Comparison of ENCODE assay signal across 8 cellular contexts in the genomic region with DNA sequence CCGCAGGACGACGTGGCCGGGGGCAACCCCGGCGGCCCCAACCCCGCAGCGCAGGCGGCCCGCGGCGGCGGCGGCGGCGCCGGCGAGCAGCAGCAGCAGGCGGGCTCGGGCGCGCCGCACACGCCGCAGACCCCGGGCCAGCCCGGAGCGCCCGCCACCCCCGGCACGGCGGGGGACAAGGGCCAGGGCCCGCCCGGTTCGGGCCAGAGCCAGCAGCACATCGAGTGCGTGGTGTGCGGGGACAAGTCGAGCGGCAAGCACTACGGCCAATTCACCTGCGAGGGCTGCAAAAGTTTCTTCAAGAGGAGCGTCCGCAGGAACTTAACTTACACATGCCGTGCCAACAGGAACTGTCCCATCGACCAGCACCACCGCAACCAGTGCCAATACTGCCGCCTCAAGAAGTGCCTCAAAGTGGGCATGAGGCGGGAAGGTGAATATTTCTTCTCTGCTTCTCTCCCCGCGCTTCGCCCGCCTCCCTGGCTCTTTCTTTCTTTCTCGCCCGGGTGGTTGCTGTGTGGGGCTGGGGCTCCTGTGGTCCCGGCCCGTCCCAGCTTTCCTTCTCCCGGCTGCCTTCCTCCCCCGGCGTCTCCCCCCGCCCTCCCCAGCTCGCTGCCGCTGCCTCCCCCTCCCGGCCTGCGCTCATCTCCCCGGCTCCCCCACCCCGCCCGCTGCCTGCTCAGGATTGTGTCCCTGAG. TPM values are rescaled to one million over a fixed set of nuclear protein-coding genes. Genes with fewer than 3 reads are reported as not detected.
A peak's percentile ranks its signal among the peaks of the same experiment; 100 is the strongest.
DNase-seq lines count a peak whose midpoint lies in the region; ATAC-seq and TF ChIP-seq lines count a peak whose summit lies in the region.

No MANE protein-coding gene starts in this region.

- H3K4me3 Mint-ChIP-seq in CD4-positive, alpha-beta memory T cell, result peak overlapping the region; percentile 17 to 75 (median 62)

- no peak overlapping the region for H3K4me3 ChIP-seq in CD4-positive, alpha-beta memory T cell (ENCODE audit: low read length in 2 of 2)
- H3K4me3 ChIP-seq in astrocyte of the spinal cord (ENCODE audit: low read depth, low read length) (peak overlapping the region; percentile 76), tibial artery (peak overlapping the region; percentile 58 to 68), lower leg skin (ENCODE audit: low read depth, poor library complexity, severe bottlenecking) (no peak overlapping the region)

- no peak for TF ChIP-seq POLR2A in lower leg skin (IDR thresholded peaks at IDR 0.05)

- no peak for DNase-seq in CD4-positive, alpha-beta memory T cell
- DNase-seq in HuH-7 (ENCODE audit: low spot score) (peak; percentile 68), astrocyte of the spinal cord (ENCODE audit: low read depth, low spot score) (peak; percentile 34), kidney glomerular epithelial cell (lab: John Stamatoyannopoulos, UW) (peak; percentile 38), tibial artery (no peak), hepatic stellate cell (ENCODE audit: low spot score) (no peak), lower leg skin (ENCODE audit: low spot score in 2 of 2) (no peak)

- peaks cover 74% of the 10 kb centered on the region for H3K27me3 ChIP-seq in CD4-positive, alpha-beta memory T cell (ENCODE audit: insufficient read depth, low read length)
- H3K27me3 ChIP-seq in tibial artery, result peaks cover 0 to 12% of the 10 kb centered on the region in 2 donors

- WGBS in lower leg skin, 2 donors, result 2 to 3% methylated on average over 28 to 32 of the region's 68 CpGs

- no peaks in the 10 kb centered on the region for H3K36me3 ChIP-seq in CD4-positive, alpha-beta memory T cell (ENCODE audit: insufficient read depth, low read length)
- no peaks in the 10 kb centered on the region for H3K36me3 ChIP-seq in tibial artery

- peaks cover 3 to 5% of the 10 kb centered on the region in 2 donors for H3K36me3 Mint-ChIP-seq in CD4-positive, alpha-beta memory T cell

- H3K9me3 ChIP-seq in CD4-positive, alpha-beta memory T cell (ENCODE audit: control insufficient read depth in 1 of 2, low read length in 2 of 2), result no peaks in the 10 kb centered on the region
- H3K9me3 ChIP-seq in tibial artery, result no peaks in the 10 kb centered on the region

- no peak for TF ChIP-seq CTCF in astrocyte of the spinal cord (IDR thresholded peaks at IDR 0.05; ENCODE audit: low read depth, low read length)
- TF ChIP-seq CTCF in tibial artery (IDR thresholded peaks at IDR 0.05), result no peak
- no peak for TF ChIP-seq CTCF in lower leg skin (IDR thresholded peaks at IDR 0.05)

- CTCF ChIA-PET in CD4-positive, alpha-beta memory T cell (lab: Charles Lee; ENCODE audit: partially characterized antibody), result no interaction called here

- peaks cover 17 to 35% (median 21%) of the 10 kb centered on the region in 4 donors for H3K4me1 Mint-ChIP-seq in CD4-positive, alpha-beta memory T cell

- intact Hi-C loops in CD4-positive, alpha-beta memory T cell (cut with micrococcal nuclease), result loop anchor here (10.0 kb wide), 1 partner anchor 1030 kb away; a partner anchor contains a TSS
- intact Hi-C loops in tibial artery (cut with DNase I; ENCODE audit: low total_unique reads) (loop anchor here (10.0 kb wide), 1 partner anchor 220 kb away; no protein-coding TSS in a partner anchor), lower leg skin (cut with DNase I; ENCODE audit: low total_unique reads) (loop anchor here (10.0 kb wide), 1 partner anchor 330 kb away; no protein-coding TSS in a partner anchor)

- no peak overlapping the region for H3K27ac ChIP-seq in CD4-positive, alpha-beta memory T cell (ENCODE audit: low read depth, low read length)
- no peak overlapping the region for H3K27ac ChIP-seq in tibial artery

- in situ Hi-C loops in astrocyte of the spinal cord (cut with HindIII; ENCODE audit: low sequenced_read_pairs), result no loop called here

- peaks cover 40 to 50% of the 10 kb centered on the region in 2 donors for H3K27me3 Mint-ChIP-seq in CD4-positive, alpha-beta memory T cell

- H3K9me3 Mint-ChIP-seq in CD4-positive, alpha-beta memory T cell, result peaks cover 0 to 24% (median 17%) of the 10 kb centered on the region in 8 donors

- ATAC-seq in HG02642 (IDR thresholded peaks at IDR 0.05; ENCODE audit: poor library complexity, unreplicated experiment), result no peak

- peak overlapping the region in 2 of 7 donors; percentile 22 to 84 for H3K27ac Mint-ChIP-seq in CD4-positive, alpha-beta memory T cell

- POLR2A ChIA-PET in CD4-positive, alpha-beta memory T cell (lab: Charles Lee; ENCODE audit: partially characterized antibody), result interaction anchor here (0.6 to 1.3 kb wide), 2 partner anchors 27 to 35 kb away, joined by 4 read pairs; no protein-coding TSS in a partner anchor

- peaks cover 37% of the 10 kb centered on the region for H3K4me1 ChIP-seq in CD4-positive, alpha-beta memory T cell (ENCODE audit: insufficient read depth, low read length)
- H3K4me1 ChIP-seq in tibial artery, result peaks cover 0 to 32% (median 20%) of the 10 kb centered on the region in 4 donors

RNA-seq across cellular contexts. Expression of a gene that starts 2.2 kb away (rescaled TPM):
- not detected for total RNA-seq in CD4-positive, alpha-beta memory T cell
- polyA plus RNA-seq in CD4-positive, alpha-beta memory T cell, result not detected
- total RNA-seq in lower leg skin, result 1 to 10 TPM in 3 of 4 donors, under 1 TPM in 1; 0.72 to 5.9 (median 2.7) TPM

RNA-seq across cellular contexts. Expression of a gene that starts 4.2 kb away (rescaled TPM):
- not detected for total RNA-seq in CD4-positive, alpha-beta memory T cell
- polyA plus RNA-seq in CD4-positive, alpha-beta memory T cell, result not detected
- total RNA-seq in lower leg skin, result 1 to 10 TPM in 2 of 4 donors, under 1 TPM in 1, not detected in 1; 0.30 to 1.7 (median 1.0) TPM

Comparison
In these comparisons a context has a peak if more than half of its experiments do, and no peak if none do; other contexts are left out.
1. DNase-seq: peak in HuH-7 (single experiment), astrocyte of the spinal cord (single experiment) and kidney glomerular epithelial cell (single experiment); none in CD4-positive, alpha-beta memory T cell (0 of 5), tibial artery (0 of 2), hepatic stellate cell (single experiment) and lower leg skin (0 of 2).
2. H3K4me3 ChIP-seq: peak in astrocyte of the spinal cord (single experiment) and tibial artery (2 of 2); none in CD4-positive, alpha-beta memory T cell (0 of 2) and lower leg skin (single experiment).